25 cellular contexts compared by ENCODE assay signal in genomic region chr16:15439102-15439501, GRCh38. TPM values are rescaled to one million over a fixed set of nuclear protein-coding genes. Genes with fewer than 3 reads are reported as not detected.
DNase-seq lines count a peak whose midpoint lies in the region; ATAC-seq, FAIRE-seq and TF ChIP-seq lines count a peak whose summit lies in the region.
"Had no signal": no experiment of that assay in that cellular context is flagged by ENCODE, and none has a peak within 500 bp of the region (broad histone marks: within the 10 kb centered on the region; RNA-seq: fewer than 3 reads in every experiment).

No MANE protein-coding gene starts in this region.

- H3K4me2 ChIP-seq in A549 (peak overlapping the region; percentile 74), fibroblast of lung (ENCODE audit: extremely low read depth, insufficient read depth, low read length) (no peak overlapping the region)

- no peaks in the 10 kb centered on the region for H3K27me3 ChIP-seq in fibroblast of lung (ENCODE audit: control insufficient read depth, insufficient read depth, low read length)
- H3K27me3 ChIP-seq in heart right ventricle, result peaks cover 0 to 26% (median 0%) of the 10 kb centered on the region in 7 donors
- peaks cover 0 to 22% (median 0%) of the 10 kb centered on the region in 9 donors for H3K27me3 ChIP-seq in heart left ventricle

- peak overlapping the region; percentile 89 for H3K27ac Mint-ChIP-seq in HFFc6
- peak overlapping the region; percentile 94 for H3K27ac Mint-ChIP-seq in activated naive CD8-positive, alpha-beta T cell treated with anti-CD3 and anti-CD28 coated beads, Interleukin-2, amount 50 U/mL, for 24 hours
- H3K27ac Mint-ChIP-seq: B cell, CD14-positive monocyte had no signal

- no peaks in the 10 kb centered on the region for H3K36me3 Mint-ChIP-seq in HFFc6 (ENCODE audit: low read depth)
- peaks cover 5% of the 10 kb centered on the region for H3K36me3 Mint-ChIP-seq in activated naive CD8-positive, alpha-beta T cell treated with anti-CD3 and anti-CD28 coated beads, Interleukin-2, amount 50 U/mL, for 24 hours (ENCODE audit: low read depth)
- H3K36me3 Mint-ChIP-seq: CD14-positive monocyte had no signal

- H3K4me1 Mint-ChIP-seq in HFFc6 (ENCODE audit: low read depth), result peaks cover 54% of the 10 kb centered on the region
- H3K4me1 Mint-ChIP-seq in activated naive CD8-positive, alpha-beta T cell treated with anti-CD3 and anti-CD28 coated beads, Interleukin-2, amount 50 U/mL, for 24 hours, result peaks cover 44% of the 10 kb centered on the region

- H3K27ac ChIP-seq in A549 (peak overlapping the region; percentile 85 to 91), fibroblast of lung (ENCODE audit: insufficient read depth, low read length) (peak overlapping the region; percentile 50), heart right ventricle (peak overlapping the region in 1 of 10 donors; percentile 55), heart left ventricle (no peak overlapping the region)

- TF ChIP-seq CTCF in A549 (IDR thresholded peaks at IDR 0.05), result no peak
- no peak for TF ChIP-seq CTCF in HFFc6 (IDR thresholded peaks at IDR 0.05)
- no peak for TF ChIP-seq CTCF in fibroblast of lung (conservative IDR thresholded peaks at IDR 0.05 in 1 of 2, IDR thresholded peaks at IDR 0.05 in 1 of 2; ENCODE audit: low read depth in 1 of 2, low read length in 2 of 2)
- no peak for TF ChIP-seq CTCF in heart right ventricle (IDR thresholded peaks at IDR 0.05)
- no peak for TF ChIP-seq CTCF in heart left ventricle (IDR thresholded peaks at IDR 0.05)

- DNase-seq in A549 (ENCODE audit: low read depth in 1 of 2, low spot score in 1 of 2) (no peak), HFFc6 (no peak), fibroblast of lung (ENCODE audit: low read depth in 2 of 2) (no peak), heart right ventricle (no peak), cerebellum (ENCODE audit: low spot score) (no peak), heart left ventricle (no peak)
- DNase-seq in activated naive CD8-positive, alpha-beta T cell treated with anti-CD3 and anti-CD28 coated beads, Interleukin-2, amount 50 U/mL, for 24 hours, result no peak
- DNase-seq: DMS53, GDM1, NCI-H1105, NCI-H146, NCI-H2029, NCI-H2171, NCI-H345, NCI-H524 treated with DMSO at 0.1 percent for 48 hours, NCI-H82, Right ventricle myocardium superior had no signal

- WGBS in A549 (ENCODE audit: missing lambda C conversion rate), result 80% methylated on average over 4 of the region's 4 CpGs
- WGBS in heart right ventricle, 2 donors, result 90 to 96% methylated on average over 4 of the region's 4 CpGs
- WGBS in heart left ventricle, 4 donors, result 86 to 93% (median 91%) methylated on average over 4 of the region's 4 CpGs

- no peaks in the 10 kb centered on the region for H3K36me3 ChIP-seq in fibroblast of lung (ENCODE audit: control insufficient read depth, insufficient read depth, low read length)
- no peaks in the 10 kb centered on the region for H3K36me3 ChIP-seq in heart right ventricle
- no peaks in the 10 kb centered on the region for H3K36me3 ChIP-seq in heart left ventricle

- peaks cover 26% of the 10 kb centered on the region for H3K79me2 ChIP-seq in fibroblast of lung (ENCODE audit: control insufficient read depth, insufficient read depth, low read length)

- H3K4me3 ChIP-seq in A549 (no peak overlapping the region), fibroblast of lung (replicated peaks in 1 of 4; ENCODE audit: control extremely low read depth in 1 of 4, insufficient read depth in 1 of 4, low read depth in 3 of 4, low read length in 4 of 4) (no peak overlapping the region), heart right ventricle (no peak overlapping the region), heart left ventricle (no peak overlapping the region)

- TF ChIP-seq POLR2A in A549 (IDR thresholded peaks at IDR 0.05; ENCODE audit: low read length) (no peak), heart left ventricle (IDR thresholded peaks at IDR 0.05) (no peak)

- no peak for TF ChIP-seq EP300 in A549 (IDR thresholded peaks at IDR 0.05)

- TF ChIP-seq RAD21 in A549 (conservative IDR thresholded peaks at IDR 0.05 in 1 of 2, IDR thresholded peaks at IDR 0.05 in 1 of 2), result no peak

- no peaks in the 10 kb centered on the region; the same call in 1 of the 2 replicates for H3K27me3 Mint-ChIP-seq in HFFc6 (ENCODE audit: insufficient read depth)
- peaks cover 13% of the 10 kb centered on the region for H3K27me3 Mint-ChIP-seq in activated naive CD8-positive, alpha-beta T cell treated with anti-CD3 and anti-CD28 coated beads, Interleukin-2, amount 50 U/mL, for 24 hours

- peaks cover 78% of the 10 kb centered on the region for H3K4me1 ChIP-seq in A549
- peaks cover 15% of the 10 kb centered on the region for H3K4me1 ChIP-seq in fibroblast of lung (ENCODE audit: control insufficient read depth, extremely low read depth, insufficient read depth, low read length)
- peaks cover 3 to 29% (median 11%) of the 10 kb centered on the region in 9 donors for H3K4me1 ChIP-seq in heart right ventricle
- peaks cover 0 to 33% (median 6%) of the 10 kb centered on the region in 12 donors for H3K4me1 ChIP-seq in heart left ventricle

- H2AFZ ChIP-seq in fibroblast of lung (ENCODE audit: low read length), result no peak overlapping the region

- intact Hi-C loops in heart right ventricle (cut with DNase I), result loop anchor here in 4 of 10 donors (10.0 kb wide), 4 partner anchors 46 to 176 kb away; no protein-coding TSS in a partner anchor
- intact Hi-C loops in heart left ventricle (cut with DNase I), result loop anchor here in 6 of 10 donors (5.0 to 10.0 kb wide), 6 partner anchors 46 to 116 kb away; no protein-coding TSS in a partner anchor

- H3K9ac ChIP-seq in fibroblast of lung (ENCODE audit: insufficient read depth, low read length), result no peak overlapping the region

- POLR2A ChIA-PET in A549 (lab: Yijun Ruan, JAX), result no interaction called here

- CTCF ChIA-PET in A549 (lab: Yijun Ruan, JAX), result interaction anchor here (1.0 to 6.1 kb wide), 5 partner anchors 12 to 113 kb away, joined by 3 to 34 read pairs (median 3); no protein-coding TSS in a partner anchor

- H4K20me1 ChIP-seq in fibroblast of lung (ENCODE audit: control insufficient read depth, extremely low read depth, insufficient read depth, low read length), result no peaks in the 10 kb centered on the region

- H3K9me3 Mint-ChIP-seq in HFFc6, result no peaks in the 10 kb centered on the region
- no peaks in the 10 kb centered on the region for H3K9me3 Mint-ChIP-seq in activated naive CD8-positive, alpha-beta T cell treated with anti-CD3 and anti-CD28 coated beads, Interleukin-2, amount 50 U/mL, for 24 hours

- ATAC-seq in A549 (no peak), HG03135 (IDR thresholded peaks at IDR 0.05; ENCODE audit: unreplicated experiment) (no peak), heart right ventricle (no peak), heart left ventricle (no peak)
- no peak for ATAC-seq in activated naive CD8-positive, alpha-beta T cell treated with anti-CD3 and anti-CD28 coated beads, Interleukin-2, amount 50 U/mL, for 24 hours

- H3K9me3 ChIP-seq in A549 (peaks cover 5% of the 10 kb centered on the region; the same call in 1 of the 3 replicates), fibroblast of lung (ENCODE audit: control insufficient read depth, insufficient read depth, low read depth, low read length) (no peaks in the 10 kb centered on the region), heart right ventricle (no peaks in the 10 kb centered on the region), heart left ventricle (no peaks in the 10 kb centered on the region)

- FAIRE-seq in A549 (lab: Jason Lieb, UNC), result no peak
- FAIRE-seq: A204.1, GM19239, H54 had no signal

- H3K4me3 Mint-ChIP-seq in HFFc6, result no peak overlapping the region
- H3K4me3 Mint-ChIP-seq in activated naive CD8-positive, alpha-beta T cell treated with anti-CD3 and anti-CD28 coated beads, Interleukin-2, amount 50 U/mL, for 24 hours, result no peak overlapping the region
- H3K4me3 Mint-ChIP-seq: B cell, CD14-positive monocyte had no signal

TF ChIP-seq in A549, 52 proteins besides CTCF, POLR2A, EP300 and RAD21:
- TF ChIP-seq KDM1A (IDR thresholded peaks at IDR 0.05; ENCODE audit: low read depth) (0 out of 2 replicates have a peak, but pooled peaks have one; percentile 75), BHLHE40 (IDR thresholded peaks at IDR 0.05; ENCODE audit: low read depth, low read length) (no peak), HDAC2 (IDR thresholded peaks at IDR 0.05) (0 out of 2 replicates have a peak, but pooled peaks have one; percentile 63)
TF ChIP-seq in A549: peak in this region for 2.

RNA-seq across cellular contexts. Expression of gene BMERB1, which starts 4.7 kb away (rescaled TPM):
- polyA plus RNA-seq in A549 (2011; rRNA removed) (44.7 and 45.2 TPM in 2 replicates), A549 (2017; fragmentation: RNase III; extraction: RNeasy Plus Mini Kit Qiagen cat#74134 plus additional on column Dnase treatment) (34.8 to 48.9 TPM (median 47.3 TPM) in 3 replicates), fibroblast of lung (39.4 and 46.0 TPM in 2 replicates), heart right ventricle (10 to 100 TPM; 16.5 to 54.0 TPM), heart left ventricle (10 to 100 TPM; 20.8 to 74.9 TPM)
- polyA plus RNA-seq in A549 (2012; cell fraction: cytosol; rRNA removed), result 27.1 and 31.5 TPM in 2 replicates
- 21.0 and 21.6 TPM in 2 replicates for polyA plus RNA-seq in A549 (2012; cell fraction: nucleus; rRNA removed)
- polyA minus RNA-seq in A549 (2011; rRNA and poly(A)+ RNA removed), result 34.4 and 40.5 TPM in 2 replicates
- 10 to 100 TPM; 24.3 to 35.1 (median 29.9) TPM for total RNA-seq in HFFc6 (2021; fragmentation: NEBNext Ultra II Directional; extraction: Animal tissue kit (Norgen Biotek cat#: 25700))
- total RNA-seq in fibroblast of lung (32.6 and 39.1 TPM in 2 replicates), heart right ventricle (100 to 1,000 TPM in 3 of 10 donors, 10 to 100 TPM in 7; 59.9 to 121 (median 87.6) TPM), cerebellum (82.1 TPM), heart left ventricle (100 to 1,000 TPM in 2 of 9 donors, 10 to 100 TPM in 7; 48.4 to 105 (median 70.5) TPM)
- polyA plus RNA-seq in fibroblast of lung (2012), result 30.0 and 45.1 TPM in 2 replicates
- 38.5 and 40.4 TPM in 2 replicates for polyA minus RNA-seq in fibroblast of lung (ENCODE audit: low replicate concordance)

RNA-seq across cellular contexts. Expression of gene MPV17L, which starts 43.5 kb away (rescaled TPM):
- polyA plus RNA-seq in A549 (2011; rRNA removed), result 5.8 and 6.6 TPM in 2 replicates
- 4.6 and 6.0 TPM in 2 replicates for polyA plus RNA-seq in A549 (2012; cell fraction: cytosol; rRNA removed)
- polyA plus RNA-seq in A549 (2012; cell fraction: nucleus; rRNA removed), result 2.7 and 3.1 TPM in 2 replicates
- polyA plus RNA-seq in A549 (2017; fragmentation: RNase III; extraction: RNeasy Plus Mini Kit Qiagen cat#74134 plus additional on column Dnase treatment), result 3.1 to 3.7 TPM (median 3.7 TPM) in 3 replicates
- polyA minus RNA-seq in A549 (2011; rRNA and poly(A)+ RNA removed), result 8.9 and 9.6 TPM in 2 replicates
- not detected for total RNA-seq in HFFc6 (2021; fragmentation: NEBNext Ultra II Directional; extraction: Animal tissue kit (Norgen Biotek cat#: 25700))
- total RNA-seq in fibroblast of lung, result 0.66 and 0.77 TPM in 2 replicates
- 0.02 and 0.35 TPM in 2 replicates for polyA plus RNA-seq in fibroblast of lung
- polyA plus RNA-seq in fibroblast of lung (2012), result 0.02 and 0.25 TPM in 2 replicates
- polyA minus RNA-seq in fibroblast of lung (ENCODE audit: low replicate concordance), result 0.11 TPM in 1 of 2 replicates, not detected in the other
- total RNA-seq in heart right ventricle, result 1 to 10 TPM; 5.0 to 10.0 (median 8.9) TPM
- polyA plus RNA-seq in heart right ventricle, result 1 to 10 TPM; 2.8 to 6.7 TPM
- 11.1 TPM for total RNA-seq in cerebellum
- 1 to 10 TPM; 4.4 to 9.6 (median 7.4) TPM for total RNA-seq in heart left ventricle
- polyA plus RNA-seq in heart left ventricle, result 1 to 10 TPM; 5.2 to 7.1 TPM
- total RNA-seq: HT1080, SK-MEL-5 had no signal

Comparison
In these comparisons a context has a peak if more than half of its experiments do, and no peak if none do; other contexts are left out.
1. H3K27ac ChIP-seq: peak in A549 (2 of 2) and fibroblast of lung (single experiment); none in heart left ventricle (0 of 12).